In the genomic region with DNA sequence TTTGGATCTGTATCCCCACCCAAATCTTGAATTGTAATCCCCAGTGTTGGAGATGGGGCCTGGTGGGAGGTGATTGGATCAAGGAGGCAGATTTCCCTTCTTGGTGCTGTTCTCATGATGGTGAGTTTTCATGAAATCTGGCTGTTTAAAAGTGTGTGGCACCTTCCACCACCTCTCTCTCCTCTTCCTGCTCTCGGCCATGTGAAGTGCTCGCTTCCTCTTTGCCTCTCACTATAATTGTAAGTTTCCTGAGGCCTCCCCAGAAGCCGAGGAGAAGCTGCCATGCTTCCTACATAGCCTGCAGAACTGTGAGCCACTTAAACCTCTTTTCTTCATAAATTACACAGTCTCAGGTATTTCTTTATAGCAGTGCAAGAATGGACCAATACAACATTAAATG, we compare ENCODE assay signal across 1 cellular context.
TF ChIP-seq lines count a peak whose summit lies in the region.

No MANE protein-coding gene starts in this region.

TF ChIP-seq in GM12878, 131 proteins besides CTCF, POLR2A, EP300 and RAD21:
- peak; percentile 12; the same call in 1 of the 2 replicates for TF ChIP-seq SPI1 (IDR thresholded peaks at IDR 0.05; ENCODE audit: borderline replicate concordance, insufficient read depth, low read depth, low read length)
- no peak for TF ChIP-seq ESRRA (IDR thresholded peaks at IDR 0.05; ENCODE audit: low read length)
